ENCODE assay signal across 24 cellular contexts in the genomic region with DNA sequence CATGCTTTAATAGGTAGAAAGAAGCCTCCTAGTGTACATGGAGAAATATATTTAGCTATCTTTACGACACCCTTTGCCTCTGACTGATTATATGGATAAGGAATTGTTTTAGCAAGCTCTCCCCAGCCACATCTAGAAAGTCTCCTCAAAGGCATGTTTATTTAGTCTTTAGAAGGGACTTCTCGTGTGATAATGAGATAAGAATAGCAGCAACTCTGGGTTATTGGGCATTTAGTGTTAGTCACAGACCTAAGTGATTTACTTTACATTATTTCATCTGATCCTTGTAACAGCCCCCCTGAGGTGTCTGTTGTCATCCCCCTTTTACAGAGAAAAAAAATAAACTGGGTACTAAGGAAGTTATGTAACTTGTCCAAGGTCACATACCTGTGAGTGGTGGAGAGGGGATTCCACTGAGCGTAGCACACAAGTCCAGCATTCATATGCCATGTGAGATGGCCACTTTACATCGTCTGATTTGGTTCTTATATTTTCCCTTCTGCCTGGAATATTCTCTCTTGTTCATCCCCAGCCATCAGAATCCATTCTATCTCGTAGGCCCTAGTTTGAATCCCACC.
"Had no signal": no experiment of that assay in that cellular context is flagged by ENCODE, and none has a peak within 500 bp of the region (broad histone marks: within the 10 kb centered on the region; RNA-seq: fewer than 3 reads in every experiment).

No MANE protein-coding gene starts in this region.

- DNase-seq: activated CD4-positive, alpha-beta memory T cell treated with anti-CD3 and anti-CD28 coated beads for 36 hours; activated CD4-positive, alpha-beta T cell treated with anti-CD3 and anti-CD28 coated beads for 36 hours; activated CD4-positive, alpha-beta T cell treated with anti-CD3 and anti-CD28 coated beads, Interleukin-2, amount 10 ng/mL, durations not matched to agents 24 days and 14 days; activated CD4-positive, CD25-positive, alpha-beta regulatory T cell; activated CD4-positive, CD25-positive, alpha-beta regulatory T cell treated with anti-CD3 and anti-CD28 coated beads, Interleukin-2, amount 50 U/mL, for 72 hours; activated CD8-positive, alpha-beta memory T cell treated with anti-CD3 and anti-CD28 coated beads, Interleukin-2, amount 10 ng/mL, durations not matched to agents 7 days and 5 days; activated CD8-positive, alpha-beta memory T cell treated with anti-CD3 and anti-CD28 coated beads, Interleukin-2, amount 50 U/mL, for 4 hours; activated CD8-positive, alpha-beta T cell treated with anti-CD3 and anti-CD28 coated beads, Interleukin-2, amount 10 ng/mL, durations not matched to agents 7 days and 5 days; activated effector memory CD4-positive, alpha-beta T cell treated with anti-CD3 and anti-CD28 coated beads, Interleukin-2, amount 50 U/mL, for 16 hours; activated naive CD4-positive, alpha-beta T cell; activated naive CD4-positive, alpha-beta T cell treated with anti-CD3 and anti-CD28 coated beads, Interleukin-2, amount 10 ng/mL, durations not matched to agents 7 days and 5 days; activated naive CD8-positive, alpha-beta T cell treated with anti-CD3 and anti-CD28 coated beads, Interleukin-2, amount 10 ng/mL, durations not matched to agents 7 days and 5 days; activated T-cell treated with anti-CD3 and anti-CD28 coated beads, Interleukin-2, amount 50 U/mL, for 1 hour; activated T-cell treated with anti-CD3 and anti-CD28 coated beads, Interleukin-2, amount 50 U/mL, for 48 hours; cortex of kidney; dermis blood vessel endothelial cell; effector CD4-positive, alpha-beta T cell; effector memory CD8-positive, alpha-beta T cell; esophagus squamous epithelium; foreskin melanocyte; head of caudate nucleus; T-helper 2 cell had no signal

- H3K36me3 ChIP-seq: ascending aorta, esophagus squamous epithelium had no signal

- H3K27me3 ChIP-seq: ascending aorta, esophagus squamous epithelium had no signal

- H3K4me1 ChIP-seq: ascending aorta, esophagus squamous epithelium had no signal

- H3K27ac ChIP-seq: ascending aorta, esophagus squamous epithelium had no signal

- ATAC-seq: activated CD4-positive, alpha-beta T cell treated with anti-CD3 and anti-CD28 coated beads for 36 hours; activated CD8-positive, alpha-beta memory T cell treated with anti-CD3 and anti-CD28 coated beads, Interleukin-2, amount 10 ng/mL, durations not matched to agents 7 days and 5 days; activated CD8-positive, alpha-beta T cell treated with anti-CD3 and anti-CD28 coated beads, Interleukin-2, amount 10 ng/mL, durations not matched to agents 7 days and 5 days; activated naive CD4-positive, alpha-beta T cell treated with anti-CD3 and anti-CD28 coated beads, Interleukin-2, amount 50 U/mL, for 72 hours; effector memory CD8-positive, alpha-beta T cell had no signal

- H3K9me3 ChIP-seq: ascending aorta, esophagus squamous epithelium had no signal

- H3K4me3 ChIP-seq: ascending aorta, esophagus squamous epithelium had no signal
